21 cellular contexts compared by ENCODE assay signal in genomic region chr5:31317642-31318041, GRCh38.
DNase-seq lines count a peak whose midpoint lies in the region; ATAC-seq, FAIRE-seq and TF ChIP-seq lines count a peak whose summit lies in the region.
"Had no signal": no experiment of that assay in that cellular context is flagged by ENCODE, and none has a peak within 500 bp of the region (broad histone marks: within the 10 kb centered on the region; RNA-seq: fewer than 3 reads in every experiment).

No MANE protein-coding gene starts in this region.

- in situ Hi-C loops in HepG2 (cut with HindIII; ENCODE audit: extremely low pct_ligation_motif_present, low pct_unique_long_range_greater_than_20kb): no loop called here

- H3K14ac ChIP-seq in H1 (ENCODE audit: insufficient read length): no peak overlapping the region

- H3K27ac Mint-ChIP-seq in type B pancreatic cell: no peak overlapping the region
- H3K27ac Mint-ChIP-seq: CD8-positive, alpha-beta T cell had no signal

- no peaks in the 10 kb centered on the region for H3K23me2 ChIP-seq in H1 (ENCODE audit: low read depth, low read length)

- H3K4ac ChIP-seq in H1 (replicated peaks; ENCODE audit: insufficient read length, low read depth, low read length): no peak overlapping the region

- H3K36me3 ChIP-seq in H1 (ENCODE audit: control insufficient read depth in 2 of 4, insufficient read depth in 4 of 4, low read length in 3 of 4): no peaks in the 10 kb centered on the region; a peak in 1 of 8 replicates
- H3K36me3 ChIP-seq in HepG2 (replicated peaks in 1 of 2; ENCODE audit: control insufficient read depth in 1 of 2, insufficient read depth in 2 of 2, low read length in 2 of 2): no peaks in the 10 kb centered on the region
- no peaks in the 10 kb centered on the region for H3K36me3 ChIP-seq in left ventricle myocardium inferior
- H3K36me3 ChIP-seq: BE2C had no signal

- no peak overlapping the region for H2BK12ac ChIP-seq in H1 (ENCODE audit: low read depth, low read length)

- no peak overlapping the region for H3K4me3 ChIP-seq in AG09309 (ENCODE audit: control insufficient read depth, low read depth, low read length)
- H3K4me3 ChIP-seq in H1 (ENCODE audit: extremely low read depth in 1 of 4, insufficient read depth in 2 of 4, low read depth in 3 of 4, low read length in 4 of 4): no peak overlapping the region
- no peak overlapping the region for H3K4me3 ChIP-seq in HepG2 (replicated peaks in 1 of 3; ENCODE audit: insufficient read depth in 1 of 3, low read depth in 2 of 3, low read length in 3 of 3)
- H3K4me3 ChIP-seq in left ventricle myocardium inferior: no peak overlapping the region

- H3K56ac ChIP-seq in H1 (replicated peaks; ENCODE audit: insufficient read length, low read depth, low read length): no peak overlapping the region

- H3K27ac ChIP-seq in H1 (ENCODE audit: low read depth, low read length) (no peak overlapping the region), HepG2 (ENCODE audit: extremely low read length, insufficient read depth, low read length) (no peak overlapping the region), left ventricle myocardium inferior (replicated peaks) (no peak overlapping the region)
- H3K27ac ChIP-seq: 22Rv1 had no signal

- no peak overlapping the region for H4K5ac ChIP-seq in H1 (ENCODE audit: insufficient read length, low read depth, low read length)

- H3K27me3 ChIP-seq in H1 (replicated peaks in 1 of 4; ENCODE audit: control insufficient read depth in 3 of 4, extremely low read depth in 1 of 4, insufficient read depth in 3 of 4, low read length in 3 of 4) (no peaks in the 10 kb centered on the region), HepG2 (ENCODE audit: control insufficient read depth in 1 of 2, insufficient read depth in 2 of 2, low read length in 2 of 2) (peaks cover 0 to 5% of the 10 kb centered on the region in 2 experiments; a peak in 1 of 5 replicates), left ventricle myocardium inferior (ENCODE audit: low read depth) (no peaks in the 10 kb centered on the region)
- H3K27me3 ChIP-seq: BE2C had no signal

- H3K9ac ChIP-seq in H1 (replicated peaks in 1 of 4; ENCODE audit: extremely low read depth in 1 of 4, low read depth in 3 of 4, low read length in 3 of 4) (no peak overlapping the region), HepG2 (ENCODE audit: insufficient read depth, low read depth, low read length) (no peak overlapping the region)

- H3K4me3 Mint-ChIP-seq in type B pancreatic cell: no peak overlapping the region
- H3K4me3 Mint-ChIP-seq: CD8-positive, alpha-beta T cell had no signal

- no peak overlapping the region for H2AK5ac ChIP-seq in H1 (ENCODE audit: low read depth, low read length)

- no peak overlapping the region for H2BK5ac ChIP-seq in H1 (ENCODE audit: low read depth, low read length)

- WGBS in H1 (ENCODE audit: extremely low coverage in 1 of 2, insufficient coverage in 1 of 2, insufficient read length in 1 of 2, insufficient replicate concordance in 2 of 2, low coverage in 1 of 2, low lambda C conversion rate in 2 of 2, missing lambda C conversion rate in 1 of 2), 2 experiments: 79% methylated on average over 13 of the region's 13 CpGs; no CpG with 5 or more reads in 1 of the 2 experiments
- 50% methylated on average over 7 of the region's 13 CpGs for WGBS in HepG2 (ENCODE audit: low lambda C conversion rate)

- no peak overlapping the region for H2BK15ac ChIP-seq in H1 (ENCODE audit: low read length)

- CTCF ChIA-PET in H1 (lab: Charles Lee; ENCODE audit: partially characterized antibody) (no interaction called here), HepG2 (lab: Yijun Ruan, JAX; ENCODE audit: low intra/inter-chr PET ratio, low total read pairs) (no interaction called here)

- H4K20me1 ChIP-seq in H1 (replicated peaks in 1 of 2; ENCODE audit: control insufficient read depth in 1 of 2, insufficient read depth in 2 of 2, low read length in 2 of 2) (no peaks in the 10 kb centered on the region), HepG2 (ENCODE audit: insufficient read depth, low read length) (no peaks in the 10 kb centered on the region)

- peak; percentile 91 for ATAC-seq in HepG2
- ATAC-seq: CD8-positive, alpha-beta T cell had no signal

- H3K9me3 Mint-ChIP-seq in type B pancreatic cell: no peaks in the 10 kb centered on the region
- H3K9me3 Mint-ChIP-seq: CD8-positive, alpha-beta T cell had no signal

- intact Hi-C loops in HepG2 (cut with micrococcal nuclease; ENCODE audit: unreplicated experiment) (no loop called here), left ventricle myocardium inferior (cut with micrococcal nuclease) (no loop called here)

- no peak overlapping the region for H3K4me2 ChIP-seq in H1 (ENCODE audit: insufficient read depth in 1 of 2, low read depth in 2 of 2, low read length in 2 of 2)
- no peak overlapping the region for H3K4me2 ChIP-seq in HepG2 (ENCODE audit: low read depth, low read length)

- H2AFZ ChIP-seq in H1 (ENCODE audit: low read length): peak overlapping the region; percentile 34
- H2AFZ ChIP-seq in HepG2 (ENCODE audit: low read length): no peak overlapping the region

- H3K4me1 Mint-ChIP-seq in type B pancreatic cell (ENCODE audit: unreplicated experiment): no peaks in the 10 kb centered on the region

- H3K9me3 ChIP-seq in H1 (ENCODE audit: insufficient read depth in 2 of 2, low read depth in 1 of 2, low read length in 1 of 2) (no peaks in the 10 kb centered on the region), HepG2 (ENCODE audit: low read length) (no peaks in the 10 kb centered on the region), left ventricle myocardium inferior (replicated peaks) (no peaks in the 10 kb centered on the region)
- H3K9me3 ChIP-seq: BE2C had no signal

- TF ChIP-seq EP300 in H1 (IDR thresholded peaks at IDR 0.05; ENCODE audit: borderline replicate concordance in 1 of 2, low read depth in 2 of 2, low read length in 2 of 2): no peak
- no peak for TF ChIP-seq EP300 in HepG2 (IDR thresholded peaks at IDR 0.05; ENCODE audit: low read depth in 2 of 2, low read length in 2 of 2)
- TF ChIP-seq EP300 in HepG2 (CRISPR knock-in tag; IDR thresholded peaks at IDR 0.05; ENCODE audit: borderline replicate concordance): no peak

- no peaks in the 10 kb centered on the region for H3K27me3 Mint-ChIP-seq in type B pancreatic cell

- H3K18ac ChIP-seq in H1 (ENCODE audit: extremely low read depth, low read length): no peak overlapping the region

- no peaks in the 10 kb centered on the region for H3K4me1 ChIP-seq in H1 (replicated peaks in 1 of 4; ENCODE audit: control insufficient read depth in 3 of 4, insufficient read depth in 4 of 4, low read length in 3 of 4)
- no peaks in the 10 kb centered on the region for H3K4me1 ChIP-seq in HepG2 (ENCODE audit: insufficient read depth, low read length)
- no peaks in the 10 kb centered on the region for H3K4me1 ChIP-seq in left ventricle myocardium inferior
- H3K4me1 ChIP-seq: BE2C had no signal

- BruUV-seq in HepG2 (replicated peaks; lab: Mats Ljungman, UMichigan): no TSS peak

- FAIRE-seq in HTR-8/SVneo (lab: Jason Lieb, UNC): peak; percentile 91
- FAIRE-seq in H1 (lab: Jason Lieb, UNC): no peak
- FAIRE-seq in HepG2 (lab: Jason Lieb, UNC): no peak
- FAIRE-seq: D721Med, GM12891, GM18507 had no signal

- TF ChIP-seq RAD21 in H1 (IDR thresholded peaks at IDR 0.05 in 1 of 2, conservative IDR thresholded peaks at IDR 0.05 in 1 of 2; ENCODE audit: low read depth in 2 of 2, low read length in 2 of 2) (peak; percentile 52 to 67), HepG2 (CRISPR knock-in tag; IDR thresholded peaks at IDR 0.05) (no peak)

- no peak for DNase-seq in AG09309 (ENCODE audit: low read depth)
- DNase-seq in HTR-8/SVneo (ENCODE audit: insufficient read length, low spot score): no peak
- DNase-seq in H1 (ENCODE audit: low read depth in 1 of 2, low spot score in 2 of 2): peak; percentile 23 to 74
- no peak for DNase-seq in HepG2 (ENCODE audit: low spot score)
- DNase-seq in left ventricle myocardium inferior: no peak
- DNase-seq in NK-92 (lab: John Stamatoyannopoulos, UW; ENCODE audit: unreplicated experiment): no peak
- DNase-seq in DMS79 (lab: John Stamatoyannopoulos, UW): no peak
- DNase-seq in type B pancreatic cell (ENCODE audit: extremely low spot score, unreplicated experiment): no peak
- DNase-seq: BE2C; CD8-positive, alpha-beta T cell; DMS79 treated with DMSO at 0.1 percent for 48 hours; GDM1; GOT3; NCI-H1417; NCI-H187 treated with DMSO at 0.1 percent for 48 hours; NCI-H446 treated with DMSO at 0.1 percent for 48 hours; NCI-H748 treated with DMSO at 0.1 percent for 48 hours had no signal

- no peak overlapping the region for H4K8ac ChIP-seq in H1 (ENCODE audit: extremely low read depth, insufficient read depth, low read length)

- peak; percentile 9 for TF ChIP-seq CTCF in AG09309 (IDR thresholded peaks at IDR 0.05; ENCODE audit: control insufficient read depth, insufficient read depth, low read depth, low read length, missing control alignments)
- peak; percentile 57 to 80 (median 72) for TF ChIP-seq CTCF in H1 (IDR thresholded peaks at IDR 0.05; ENCODE audit: control extremely low read depth in 1 of 3, insufficient read depth in 1 of 3, low read depth in 1 of 3, low read length in 3 of 3)
- peak; percentile 31 for TF ChIP-seq CTCF in HepG2 (CRISPR knock-in tag; IDR thresholded peaks at IDR 0.05)
- no peak for TF ChIP-seq CTCF in left ventricle myocardium inferior (IDR thresholded peaks at IDR 0.05; ENCODE audit: borderline replicate concordance)
- no peak for TF ChIP-seq CTCF in type B pancreatic cell (conservative IDR thresholded peaks at IDR 0.05)

- H3K79me2 ChIP-seq in H1 (ENCODE audit: control insufficient read depth in 1 of 2, insufficient read depth in 2 of 2, low read length in 2 of 2) (no peaks in the 10 kb centered on the region), HepG2 (ENCODE audit: insufficient read depth, low read length) (no peaks in the 10 kb centered on the region)

- peaks cover 5% of the 10 kb centered on the region for H3K36me3 Mint-ChIP-seq in type B pancreatic cell
- H3K36me3 Mint-ChIP-seq: CD8-positive, alpha-beta T cell had no signal

- POLR2A ChIA-PET in H1 (lab: Charles Lee; ENCODE audit: partially characterized antibody): no interaction called here
- POLR2A ChIA-PET in HepG2 (lab: Yijun Ruan, JAX): no interaction called here

- H3K23ac ChIP-seq in H1 (ENCODE audit: insufficient read length): no peak overlapping the region

- H3K79me1 ChIP-seq in H1 (ENCODE audit: low read depth, low read length): no peaks in the 10 kb centered on the region

- H4K91ac ChIP-seq in H1 (replicated peaks; ENCODE audit: insufficient read length, low read length): no peak overlapping the region

- TF ChIP-seq POLR2A in H1 (IDR thresholded peaks at IDR 0.05; ENCODE audit: control extremely low read depth in 1 of 2, low read depth in 2 of 2, low read length in 2 of 2) (no peak), HepG2 (IDR thresholded peaks at IDR 0.05; ENCODE audit: insufficient read depth in 1 of 2, low read depth in 2 of 2, low read length in 2 of 2) (no peak)

- H2BK20ac ChIP-seq in H1 (ENCODE audit: low read length): no peak overlapping the region

- H2BK120ac ChIP-seq in H1 (replicated peaks; ENCODE audit: low read depth, low read length): no peak overlapping the region

TF ChIP-seq in H1, 55 proteins besides CTCF, POLR2A, EP300 and RAD21 (continues in another document):
- TF ChIP-seq RXRA (IDR thresholded peaks at IDR 0.05; ENCODE audit: insufficient read depth, low read depth, low read length): no peak

TF ChIP-seq in HepG2, 621 proteins besides CTCF, POLR2A, EP300 and RAD21 (continues in another document):
- TF ChIP-seq TEAD3 (CRISPR knock-in tag; optimal IDR thresholded peaks at IDR 0.05; ENCODE audit: borderline replicate concordance) (peak; percentile 92), ZNF121 (CRISPR knock-in tag; IDR thresholded peaks at IDR 0.05) (no peak)

Comparison
In these comparisons a context has a peak if more than half of its experiments do, and no peak if none do; other contexts are left out.
1. DNase-seq: peak in H1 (2 of 2); none in AG09309 (single experiment), HTR-8/SVneo (single experiment), HepG2 (single experiment), left ventricle myocardium inferior (single experiment), NK-92 (single experiment), DMS79 (single experiment) and type B pancreatic cell (single experiment).
2. CTCF ChIP-seq: peak in AG09309 (single experiment), H1 (3 of 3) and HepG2 (single experiment); none in left ventricle myocardium inferior (single experiment) and type B pancreatic cell (single experiment).